20 cellular contexts compared by ENCODE assay signal in the genomic region with DNA sequence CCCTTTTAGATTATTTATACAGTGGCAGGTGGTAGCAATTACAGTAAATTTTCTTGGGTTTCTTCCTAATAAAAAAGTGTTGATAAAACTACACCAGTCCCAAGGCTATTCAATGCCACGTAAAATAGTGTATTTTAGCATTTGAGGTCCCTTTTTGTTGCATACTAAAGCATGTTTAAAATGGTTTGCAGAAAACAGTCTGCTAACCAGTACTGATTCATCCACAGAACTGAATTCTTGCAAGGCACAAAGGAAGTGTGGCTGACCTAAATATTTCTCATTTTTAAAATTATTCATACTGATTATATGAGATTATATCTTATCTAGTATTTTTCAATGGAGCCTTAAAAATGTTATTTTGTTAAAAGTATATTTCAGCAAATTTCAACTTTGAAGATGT.
"Had no signal": no experiment of that assay in that cellular context is flagged by ENCODE, and none has a peak within 500 bp of the region (broad histone marks: within the 10 kb centered on the region; RNA-seq: fewer than 3 reads in every experiment).

No MANE protein-coding gene starts in this region.

- H3K27ac Mint-ChIP-seq: activated CD4-positive, alpha-beta T cell treated with anti-CD3 and anti-CD28 coated beads for 36 hours; activated naive CD4-positive, alpha-beta T cell treated with anti-CD3 and anti-CD28 coated beads, Interleukin-2, amount 10 ng/mL, durations not matched to agents 7 days and 5 days; endodermal cell; nephron progenitor cell; stimulated activated naive CD8-positive, alpha-beta T cell treated with anti-CD3 and anti-CD28 coated beads, Interleukin-15, amount 100 ng/mL, for 72 hours had no signal

- DNase-seq: activated CD4-positive, alpha-beta T cell treated with anti-CD3 and anti-CD28 coated beads for 36 hours; activated CD4-positive, alpha-beta T cell treated with anti-CD3 and anti-CD28 coated beads, Interleukin-2, amount 50 U/mL, for 48 hours; activated naive CD4-positive, alpha-beta T cell treated with anti-CD3 and anti-CD28 coated beads, Interleukin-2, amount 10 ng/mL, durations not matched to agents 7 days and 5 days; adrenal gland; colonic mucosa; endodermal cell; hypothalamus; midbrain; nephron progenitor cell; occipital lobe; retina; stimulated activated naive CD8-positive, alpha-beta T cell treated with anti-CD3 and anti-CD28 coated beads, Interleukin-15, amount 100 ng/mL, for 72 hours; SW 1271; transverse colon; uterus had no signal

- H3K4me3 Mint-ChIP-seq: activated CD4-positive, alpha-beta T cell treated with anti-CD3 and anti-CD28 coated beads for 36 hours; activated naive CD4-positive, alpha-beta T cell treated with anti-CD3 and anti-CD28 coated beads, Interleukin-2, amount 10 ng/mL, durations not matched to agents 7 days and 5 days; endodermal cell; nephron progenitor cell; stimulated activated naive CD8-positive, alpha-beta T cell treated with anti-CD3 and anti-CD28 coated beads, Interleukin-15, amount 100 ng/mL, for 72 hours had no signal

- H3K27me3 ChIP-seq: adrenal gland, cardiac muscle cell, colonic mucosa, suprapubic skin, transverse colon, uterus had no signal

- ATAC-seq: activated CD4-positive, alpha-beta T cell treated with anti-CD3 and anti-CD28 coated beads for 36 hours; stimulated activated naive CD8-positive, alpha-beta T cell treated with anti-CD3 and anti-CD28 coated beads, Interleukin-15, amount 100 ng/mL, for 72 hours had no signal

- H3K4me1 ChIP-seq: colonic mucosa, suprapubic skin, transverse colon, uterus had no signal

- H3K27ac ChIP-seq: adrenal gland, cardiac muscle cell, colonic mucosa, epithelial cell of prostate, suprapubic skin, transverse colon, uterus had no signal

- H3K36me3 ChIP-seq: adrenal gland, colonic mucosa, uterus had no signal

- H3K4me3 ChIP-seq: adrenal gland, cardiac muscle cell, colonic mucosa, lung, suprapubic skin, transverse colon, uterus had no signal

- H3K9me3 Mint-ChIP-seq: activated T-helper 2 cell treated with anti-CD3 and anti-CD28 coated beads, Interferon-gamma antibody, Interleukin-2, Interleukin-4, amounts not matched to agents 10 μg/mL and 5 μg/mL and 100 μg/mL, durations not matched to agents 14 hours and 24 hours and 36 hours had no signal

- H3K27me3 Mint-ChIP-seq: activated CD4-positive, alpha-beta T cell treated with anti-CD3 and anti-CD28 coated beads for 36 hours; activated naive CD4-positive, alpha-beta T cell treated with anti-CD3 and anti-CD28 coated beads, Interleukin-2, amount 10 ng/mL, durations not matched to agents 7 days and 5 days; stimulated activated naive CD8-positive, alpha-beta T cell treated with anti-CD3 and anti-CD28 coated beads, Interleukin-15, amount 100 ng/mL, for 72 hours had no signal

- H3K4me1 Mint-ChIP-seq: endodermal cell; nephron progenitor cell; stimulated activated naive CD8-positive, alpha-beta T cell treated with anti-CD3 and anti-CD28 coated beads, Interleukin-15, amount 100 ng/mL, for 72 hours had no signal

- H3K9me3 ChIP-seq: adrenal gland, colonic mucosa, suprapubic skin, transverse colon, uterus had no signal
